22 cellular contexts compared by ENCODE assay signal in genomic region chr4:188841523-188841922, GRCh38.
A peak's percentile ranks its signal among the peaks of the same experiment; 100 is the strongest.
DNase-seq lines count a peak whose midpoint lies in the region; ATAC-seq, FAIRE-seq and TF ChIP-seq lines count a peak whose summit lies in the region.
"Had no signal": no experiment of that assay in that cellular context is flagged by ENCODE, and none has a peak within 500 bp of the region (broad histone marks: within the 10 kb centered on the region; RNA-seq: fewer than 3 reads in every experiment).

No MANE protein-coding gene starts in this region.

- no peak overlapping the region for H4K8ac ChIP-seq in H1 (ENCODE audit: extremely low read depth, insufficient read depth, low read length)

- H3K9me3 ChIP-seq in H1 (ENCODE audit: insufficient read depth in 2 of 2, low read depth in 1 of 2, low read length in 1 of 2) (no peaks in the 10 kb centered on the region), smooth muscle cell (replicated peaks; ENCODE audit: low read depth) (no peaks in the 10 kb centered on the region), adrenal gland (replicated peaks in 1 of 3) (no peaks in the 10 kb centered on the region)

- peak; percentile 63 for FAIRE-seq in H1 (lab: Jason Lieb, UNC)
- FAIRE-seq: HepG2 had no signal

- H3K18ac ChIP-seq in H1 (ENCODE audit: extremely low read depth, low read length): no peak overlapping the region

- H2BK5ac ChIP-seq in H1 (ENCODE audit: low read depth, low read length): no peak overlapping the region

- peaks cover 4% of the 10 kb centered on the region; the same call in 1 of the 2 replicates for H3K4me1 ChIP-seq in GM23338 (ENCODE audit: insufficient read depth)
- H3K4me1 ChIP-seq in H1 (replicated peaks in 1 of 4; ENCODE audit: control insufficient read depth in 3 of 4, insufficient read depth in 4 of 4, low read length in 3 of 4): no peaks in the 10 kb centered on the region; a peak in 1 of 7 replicates
- H3K4me1 ChIP-seq in smooth muscle cell (ENCODE audit: low read depth): peaks cover 4% of the 10 kb centered on the region
- H3K4me1 ChIP-seq in adrenal gland (replicated peaks in 1 of 2): no peaks in the 10 kb centered on the region

- no peaks in the 10 kb centered on the region for H3K9me2 ChIP-seq in GM23338 (ENCODE audit: insufficient read depth)

- H3K79me2 ChIP-seq in GM23338 (replicated peaks; ENCODE audit: insufficient read depth) (no peaks in the 10 kb centered on the region), H1 (ENCODE audit: control insufficient read depth in 1 of 2, insufficient read depth in 2 of 2, low read length in 2 of 2) (no peaks in the 10 kb centered on the region), smooth muscle cell (ENCODE audit: low read depth) (no peaks in the 10 kb centered on the region)

- H3K27ac ChIP-seq in GM23338 (ENCODE audit: low read depth) (no peak overlapping the region), H1 (ENCODE audit: low read depth, low read length) (no peak overlapping the region), smooth muscle cell (ENCODE audit: low read depth) (no peak overlapping the region), adrenal gland (no peak overlapping the region)
- H3K27ac ChIP-seq: KMS-11 had no signal

- no peak for TF ChIP-seq POLR2A in H1 (IDR thresholded peaks at IDR 0.05; ENCODE audit: control extremely low read depth in 1 of 2, low read depth in 2 of 2, low read length in 2 of 2)
- TF ChIP-seq POLR2A in adrenal gland (IDR thresholded peaks at IDR 0.05): no peak

- H3F3A ChIP-seq in GM23338 (replicated peaks; ENCODE audit: low read depth): no peaks in the 10 kb centered on the region
- H3F3A ChIP-seq in smooth muscle cell (ENCODE audit: low read depth): no peaks in the 10 kb centered on the region

- H3K4me2 ChIP-seq in GM23338 (no peak overlapping the region), H1 (ENCODE audit: insufficient read depth in 1 of 2, low read depth in 2 of 2, low read length in 2 of 2) (no peak overlapping the region), smooth muscle cell (no peak overlapping the region)
- H3K4me2 ChIP-seq: KMS-11 had no signal

- H3K23ac ChIP-seq in H1 (ENCODE audit: insufficient read length): no peak overlapping the region

- no peak for TF ChIP-seq CTCF in GM23338 (conservative IDR thresholded peaks at IDR 0.05; ENCODE audit: low read depth in 2 of 2)
- TF ChIP-seq CTCF in H1 (IDR thresholded peaks at IDR 0.05; ENCODE audit: control extremely low read depth in 1 of 3, insufficient read depth in 1 of 3, low read depth in 1 of 3, low read length in 3 of 3): no peak
- no peak for TF ChIP-seq CTCF in smooth muscle cell (IDR thresholded peaks at IDR 0.05; ENCODE audit: borderline replicate concordance, insufficient read depth, poor library complexity, severe bottlenecking)
- TF ChIP-seq CTCF in adrenal gland (IDR thresholded peaks at IDR 0.05): no peak

- POLR2A ChIA-PET in H1 (lab: Charles Lee; ENCODE audit: partially characterized antibody): no interaction called here

- DNase-seq in GM23338 (ENCODE audit: low spot score): no peak
- DNase-seq in MV-4-11 (lab: John Stamatoyannopoulos, UW): peak; percentile 7
- DNase-seq in H1 (ENCODE audit: low read depth in 1 of 2, low spot score in 2 of 2): no peak
- no peak for DNase-seq in smooth muscle cell (lab: John Stamatoyannopoulos, UW; ENCODE audit: unreplicated experiment)
- no peak for DNase-seq in H7
- DNase-seq in adrenal gland: no peak
- no peak for DNase-seq in NCI-H82 (lab: John Stamatoyannopoulos, UW)
- DNase-seq in COLO668 (lab: John Stamatoyannopoulos, UW; ENCODE audit: unreplicated experiment): no peak
- DNase-seq: C1 segment of cervical spinal cord, DMS79 treated with DMSO at 0.1 percent for 48 hours, GF-D8, MM.1S, NCI-H1092 treated with DMSO at 0.1 percent for 48 hours, NCI-H146, NCI-H2081, NCI-H2171 treated with DMSO at 0.1 percent for 48 hours, NCI-H446 treated with DMSO at 0.1 percent for 48 hours, SHP77 treated with DMSO at 0.1 percent for 48 hours, T-cell had no signal

- H2AFZ ChIP-seq in GM23338 (peak overlapping the region; percentile 53; the same call in 1 of the 2 replicates), H1 (ENCODE audit: low read length) (no peak overlapping the region), smooth muscle cell (ENCODE audit: low read depth) (peak overlapping the region; percentile 58)

- H2BK15ac ChIP-seq in H1 (ENCODE audit: low read length): no peak overlapping the region

- no peak overlapping the region for H3K9ac ChIP-seq in H1 (replicated peaks in 1 of 4; ENCODE audit: extremely low read depth in 1 of 4, low read depth in 3 of 4, low read length in 3 of 4)
- no peak overlapping the region for H3K9ac ChIP-seq in smooth muscle cell (ENCODE audit: low read depth)
- H3K9ac ChIP-seq: KMS-11 had no signal

- H3K36me3 ChIP-seq in GM23338 (ENCODE audit: insufficient read depth): no peaks in the 10 kb centered on the region
- no peaks in the 10 kb centered on the region for H3K36me3 ChIP-seq in H1 (ENCODE audit: control insufficient read depth in 2 of 4, insufficient read depth in 4 of 4, low read length in 3 of 4)
- no peaks in the 10 kb centered on the region for H3K36me3 ChIP-seq in smooth muscle cell (ENCODE audit: low read depth)
- no peaks in the 10 kb centered on the region for H3K36me3 ChIP-seq in H7 (replicated peaks; ENCODE audit: control insufficient read depth, insufficient read depth, low read length)
- H3K36me3 ChIP-seq in adrenal gland (replicated peaks in 1 of 2): no peaks in the 10 kb centered on the region

- H4K20me1 ChIP-seq in GM23338 (replicated peaks; ENCODE audit: insufficient read depth): no peaks in the 10 kb centered on the region
- no peaks in the 10 kb centered on the region for H4K20me1 ChIP-seq in H1 (replicated peaks in 1 of 2; ENCODE audit: control insufficient read depth in 1 of 2, insufficient read depth in 2 of 2, low read length in 2 of 2)
- H4K20me1 ChIP-seq in smooth muscle cell (ENCODE audit: low read depth): no peaks in the 10 kb centered on the region

- no peak overlapping the region for H2BK12ac ChIP-seq in H1 (ENCODE audit: low read depth, low read length)

- peaks cover 7% of the 10 kb centered on the region for H3K4me1 Mint-ChIP-seq in GM23338
- H3K4me1 Mint-ChIP-seq: T-cell had no signal

- no peak overlapping the region for H3K56ac ChIP-seq in H1 (replicated peaks; ENCODE audit: insufficient read length, low read depth, low read length)

- H3K27ac Mint-ChIP-seq in GM23338: peak overlapping the region; percentile 55; the same call in 1 of the 2 replicates
- H3K27ac Mint-ChIP-seq: T-cell had no signal

- 92% methylated on average over 11 of the region's 11 CpGs; no CpG with 5 or more reads in 1 of the 2 experiments for WGBS in H1 (ENCODE audit: extremely low coverage in 1 of 2, insufficient coverage in 1 of 2, insufficient read length in 1 of 2, insufficient replicate concordance in 2 of 2, low coverage in 1 of 2, low lambda C conversion rate in 2 of 2, missing lambda C conversion rate in 1 of 2), 2 experiments
- 85% methylated on average over 11 of the region's 11 CpGs for WGBS in smooth muscle cell (ENCODE audit: low lambda C conversion rate)
- 70 to 78% (median 73%) methylated on average over 11 of the region's 11 CpGs for WGBS in adrenal gland, 4 donors

- no peaks in the 10 kb centered on the region for H3K27me3 ChIP-seq in GM23338 (ENCODE audit: insufficient read depth)
- no peaks in the 10 kb centered on the region for H3K27me3 ChIP-seq in H1 (replicated peaks in 1 of 4; ENCODE audit: control insufficient read depth in 3 of 4, extremely low read depth in 1 of 4, insufficient read depth in 3 of 4, low read length in 3 of 4)
- H3K27me3 ChIP-seq in smooth muscle cell (ENCODE audit: low read depth): no peaks in the 10 kb centered on the region
- no peaks in the 10 kb centered on the region for H3K27me3 ChIP-seq in H7 (ENCODE audit: control insufficient read depth, insufficient read depth, low read length)
- H3K27me3 ChIP-seq in adrenal gland: no peaks in the 10 kb centered on the region

- H3K9me3 Mint-ChIP-seq in GM23338: no peaks in the 10 kb centered on the region

- H3K27me3 Mint-ChIP-seq in GM23338 (ENCODE audit: insufficient read depth, low read depth, poor library complexity): no peaks in the 10 kb centered on the region
- H3K27me3 Mint-ChIP-seq: T-cell had no signal

- no peaks in the 10 kb centered on the region; the same call in 1 of the 2 replicates for H3K23me2 ChIP-seq in H1 (ENCODE audit: low read depth, low read length)

- H3K36me3 Mint-ChIP-seq in GM23338 (ENCODE audit: low read depth): no peaks in the 10 kb centered on the region
- H3K36me3 Mint-ChIP-seq: T-cell had no signal

- ATAC-seq in GM23338: no peak
- ATAC-seq: HepG2, SK-N-SH treated with all-trans-retinoic acid at 6 μM for 48 hours, T-cell had no signal

- no peaks in the 10 kb centered on the region for H3K79me1 ChIP-seq in H1 (ENCODE audit: low read depth, low read length)

- intact Hi-C loops in adrenal gland (cut with DNase I): no loop called here

- H2AK5ac ChIP-seq in H1 (ENCODE audit: low read depth, low read length): no peak overlapping the region

- CTCF ChIA-PET in H1 (lab: Charles Lee; ENCODE audit: partially characterized antibody): interaction anchor here (1.0 kb wide), 1 partner anchor 10 kb away, joined by 3 read pairs; no protein-coding TSS in a partner anchor

- H3K4me3 Mint-ChIP-seq in GM23338: no peak overlapping the region
- H3K4me3 Mint-ChIP-seq: T-cell had no signal

- no peak for TF ChIP-seq RAD21 in H1 (IDR thresholded peaks at IDR 0.05 in 1 of 2, conservative IDR thresholded peaks at IDR 0.05 in 1 of 2; ENCODE audit: low read depth in 2 of 2, low read length in 2 of 2)

- H4K91ac ChIP-seq in H1 (replicated peaks; ENCODE audit: insufficient read length, low read length): no peak overlapping the region

- no peak for TF ChIP-seq EP300 in H1 (IDR thresholded peaks at IDR 0.05; ENCODE audit: borderline replicate concordance in 1 of 2, low read depth in 2 of 2, low read length in 2 of 2)

- H2BK20ac ChIP-seq in H1 (ENCODE audit: low read length): no peak overlapping the region

- no peak overlapping the region for H3K14ac ChIP-seq in H1 (ENCODE audit: insufficient read length)

- H3K4me3 ChIP-seq in GM23338 (no peak overlapping the region), H1 (ENCODE audit: extremely low read depth in 1 of 4, insufficient read depth in 2 of 4, low read depth in 3 of 4, low read length in 4 of 4) (no peak overlapping the region), smooth muscle cell (no peak overlapping the region), H7 (ENCODE audit: insufficient read depth, low read depth, low read length) (no peak overlapping the region), adrenal gland (no peak overlapping the region)

- no peak overlapping the region for H2BK120ac ChIP-seq in H1 (replicated peaks; ENCODE audit: low read depth, low read length)

- H3K4ac ChIP-seq in H1 (replicated peaks; ENCODE audit: insufficient read length, low read depth, low read length): no peak overlapping the region

- H4K5ac ChIP-seq in H1 (ENCODE audit: insufficient read length, low read depth, low read length): no peak overlapping the region

TF ChIP-seq in GM23338, 12 proteins besides CTCF, POLR2A, EP300 and RAD21 (continues in another document):
- no peak for TF ChIP-seq NANOG (IDR thresholded peaks at IDR 0.05; ENCODE audit: borderline replicate concordance)

TF ChIP-seq in H1, 55 proteins besides CTCF, POLR2A, EP300 and RAD21 (continues in another document):
- TF ChIP-seq CREB1 (IDR thresholded peaks at IDR 0.05) (no peak), HDAC2 (IDR thresholded peaks at IDR 0.05; ENCODE audit: borderline replicate concordance in 1 of 2, low read depth in 2 of 2, low read length in 2 of 2) (no peak), CEBPB (IDR thresholded peaks at IDR 0.05; ENCODE audit: low read depth, low read length) (no peak)
